In genomic region chr9:107778666-107779065, GRCh38 we compare ENCODE assay signal across 24 cellular contexts.
"Had no signal": no experiment of that assay in that cellular context is flagged by ENCODE, and none has a peak within 500 bp of the region (broad histone marks: within the 10 kb centered on the region; RNA-seq: fewer than 3 reads in every experiment).

No MANE protein-coding gene starts in this region.

- H3K4me1 ChIP-seq: psoas muscle, sigmoid colon, testis, tibial artery had no signal

- H3K9me3 ChIP-seq: mucosa of descending colon, ovary, psoas muscle, sigmoid colon, testis, tibial artery had no signal

- H3K4me3 ChIP-seq: lung, mucosa of descending colon, ovary, psoas muscle, sigmoid colon, skin epidermis, spleen, testis, tibial artery had no signal

- H3K27ac ChIP-seq: epithelial cell of prostate, ovary, psoas muscle, sigmoid colon, skin epidermis, spleen, testis, tibial artery had no signal

- H3K36me3 ChIP-seq: ovary, sigmoid colon, spleen, tibial artery had no signal

- H3K27me3 ChIP-seq: ovary, sigmoid colon, spleen, testis, tibial artery had no signal

- DNase-seq: cerebellar nuclear complex; cortex of kidney; kidney; mucosa of descending colon; naive thymus-derived CD8-positive, alpha-beta T cell; nephron progenitor cell; nucleus accumbens; ovary; posterior cingulate gyrus; psoas muscle; right cardiac atrium; sigmoid colon; spleen; stimulated activated CD4-positive, alpha-beta T cell treated with anti-CD3 and anti-CD28 coated beads, Interleukin-4, amount 100 ng/mL, for 4 hours; stimulated activated naive CD8-positive, alpha-beta T cell treated with anti-CD3 and anti-CD28 coated beads, Interleukin-15, Interleukin-2, amounts not matched to agents 100 U/mL and 50 U/mL, for 24 hours; substantia nigra; testis; tibial artery had no signal

- ATAC-seq: esophagus mucosa; left lobe of liver; mucosa of descending colon; naive thymus-derived CD8-positive, alpha-beta T cell; psoas muscle; right cardiac atrium; stimulated activated memory B cell treated with anti-CD40 and anti-IgM and Interleukin-4, amounts not matched to agents 10 μg/mL and 1 μg/mL and 100 μg/mL, for 72 hours; stimulated activated naive CD8-positive, alpha-beta T cell treated with anti-CD3 and anti-CD28 coated beads, Interleukin-15, Interleukin-2, amounts not matched to agents 100 U/mL and 50 U/mL, for 24 hours had no signal
